Comparison of ENCODE assay signal across 9 cellular contexts in genomic region chr17:18432206-18432605, GRCh38. TPM values are rescaled to one million over a fixed set of nuclear protein-coding genes. Genes with fewer than 3 reads are reported as not detected.
"Had no signal": no experiment of that assay in that cellular context is flagged by ENCODE, and none has a peak within 500 bp of the region (broad histone marks: within the 10 kb centered on the region; RNA-seq: fewer than 3 reads in every experiment).

No MANE protein-coding gene starts in this region.

RNA-seq across cellular contexts. Expression of gene LGALS9C, which starts 44.4 kb away (rescaled TPM):
- total RNA-seq: OCI-LY7, PC-3, Right ventricle myocardium inferior, Right ventricle myocardium superior, RPMI7951, SJCRH30, SJSA1, SK-MEL-5 had no signal
- polyA plus RNA-seq: SK-N-SH had no signal

RNA-seq across cellular contexts. Expression of gene EVPLL, which starts 54.6 kb away (rescaled TPM):
- total RNA-seq: OCI-LY7, Right ventricle myocardium inferior, Right ventricle myocardium superior, RPMI7951, SJCRH30, SJSA1, SK-MEL-5 had no signal
- polyA plus RNA-seq: SK-N-SH had no signal
